Comparison of ENCODE assay signal across 1 cellular context in the genomic region with DNA sequence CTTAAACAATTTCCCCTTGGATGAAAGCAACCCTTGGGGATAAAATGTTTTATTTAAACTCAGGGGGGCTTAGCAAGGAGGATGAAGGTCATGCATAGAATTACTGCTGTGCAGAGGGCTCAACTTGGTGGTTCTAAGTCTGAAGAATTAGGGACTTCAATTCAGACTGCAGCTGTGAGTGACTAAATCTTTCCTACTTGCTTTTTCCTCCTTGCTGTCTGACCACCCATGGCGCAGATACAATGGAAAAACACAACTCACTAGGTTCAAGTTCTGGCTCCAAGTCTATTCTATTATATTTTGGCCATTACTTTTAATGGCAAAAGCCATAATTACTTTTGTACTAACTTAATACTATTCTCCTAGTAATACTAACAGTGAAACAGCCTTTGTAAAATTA.
TF ChIP-seq lines count a peak whose summit lies in the region.

No MANE protein-coding gene starts in this region.

TF ChIP-seq in K562, 482 proteins besides CTCF, POLR2A, EP300 and RAD21 (continued from another document):
- TF ChIP-seq, protein P1, sequence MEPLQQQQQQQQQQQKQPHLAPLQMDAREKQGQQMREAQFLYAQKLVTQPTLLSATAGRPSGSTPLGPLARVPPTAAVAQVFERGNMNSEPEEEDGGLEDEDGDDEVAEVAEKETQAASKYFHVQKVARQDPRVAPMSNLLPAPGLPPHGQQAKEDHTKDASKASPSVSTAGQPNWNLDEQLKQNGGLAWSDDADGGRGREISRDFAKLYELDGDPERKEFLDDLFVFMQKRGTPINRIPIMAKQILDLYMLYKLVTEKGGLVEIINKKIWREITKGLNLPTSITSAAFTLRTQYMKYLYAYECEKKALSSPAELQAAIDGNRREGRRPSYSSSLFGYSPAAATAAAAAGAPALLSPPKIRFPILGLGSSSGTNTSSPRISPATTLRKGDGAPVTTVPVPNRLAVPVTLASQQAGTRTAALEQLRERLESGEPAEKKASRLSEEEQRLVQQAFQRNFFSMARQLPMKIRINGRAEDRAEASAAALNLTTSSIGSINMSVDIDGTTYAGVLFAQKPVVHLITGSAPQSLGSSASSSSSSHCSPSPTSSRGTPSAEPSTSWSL (CRISPR knock-in tag; IDR thresholded peaks at IDR 0.05; ENCODE audit: borderline replicate concordance) = no peak
- TF ChIP-seq, protein P2, sequence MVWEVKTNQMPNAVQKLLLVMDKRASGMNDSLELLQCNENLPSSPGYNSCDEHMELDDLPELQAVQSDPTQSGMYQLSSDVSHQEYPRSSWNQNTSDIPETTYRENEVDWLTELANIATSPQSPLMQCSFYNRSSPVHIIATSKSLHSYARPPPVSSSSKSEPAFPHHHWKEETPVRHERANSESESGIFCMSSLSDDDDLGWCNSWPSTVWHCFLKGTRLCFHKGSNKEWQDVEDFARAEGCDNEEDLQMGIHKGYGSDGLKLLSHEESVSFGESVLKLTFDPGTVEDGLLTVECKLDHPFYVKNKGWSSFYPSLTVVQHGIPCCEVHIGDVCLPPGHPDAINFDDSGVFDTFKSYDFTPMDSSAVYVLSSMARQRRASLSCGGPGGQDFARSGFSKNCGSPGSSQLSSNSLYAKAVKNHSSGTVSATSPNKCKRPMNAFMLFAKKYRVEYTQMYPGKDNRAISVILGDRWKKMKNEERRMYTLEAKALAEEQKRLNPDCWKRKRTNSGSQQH (CRISPR knock-in tag; IDR thresholded peaks at IDR 0.05) = no peak
- TF ChIP-seq CREM (IDR thresholded peaks at IDR 0.05; ENCODE audit: low read depth) = no peak
- no peak for TF ChIP-seq ZNF57 (CRISPR knock-in tag; IDR thresholded peaks at IDR 0.05)
- TF ChIP-seq HMGN3 (IDR thresholded peaks at IDR 0.05; ENCODE audit: borderline replicate concordance, extremely low read depth, insufficient read length, low read depth, low read length) = no peak
- TF ChIP-seq, protein P3, sequence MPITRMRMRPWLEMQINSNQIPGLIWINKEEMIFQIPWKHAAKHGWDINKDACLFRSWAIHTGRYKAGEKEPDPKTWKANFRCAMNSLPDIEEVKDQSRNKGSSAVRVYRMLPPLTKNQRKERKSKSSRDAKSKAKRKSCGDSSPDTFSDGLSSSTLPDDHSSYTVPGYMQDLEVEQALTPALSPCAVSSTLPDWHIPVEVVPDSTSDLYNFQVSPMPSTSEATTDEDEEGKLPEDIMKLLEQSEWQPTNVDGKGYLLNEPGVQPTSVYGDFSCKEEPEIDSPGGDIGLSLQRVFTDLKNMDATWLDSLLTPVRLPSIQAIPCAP (CRISPR knock-in tag; IDR thresholded peaks at IDR 0.05; ENCODE audit: borderline replicate concordance) = no peak
- TF ChIP-seq NCOR1 (IDR thresholded peaks at IDR 0.05) = no peak
- TF ChIP-seq, protein P4, sequence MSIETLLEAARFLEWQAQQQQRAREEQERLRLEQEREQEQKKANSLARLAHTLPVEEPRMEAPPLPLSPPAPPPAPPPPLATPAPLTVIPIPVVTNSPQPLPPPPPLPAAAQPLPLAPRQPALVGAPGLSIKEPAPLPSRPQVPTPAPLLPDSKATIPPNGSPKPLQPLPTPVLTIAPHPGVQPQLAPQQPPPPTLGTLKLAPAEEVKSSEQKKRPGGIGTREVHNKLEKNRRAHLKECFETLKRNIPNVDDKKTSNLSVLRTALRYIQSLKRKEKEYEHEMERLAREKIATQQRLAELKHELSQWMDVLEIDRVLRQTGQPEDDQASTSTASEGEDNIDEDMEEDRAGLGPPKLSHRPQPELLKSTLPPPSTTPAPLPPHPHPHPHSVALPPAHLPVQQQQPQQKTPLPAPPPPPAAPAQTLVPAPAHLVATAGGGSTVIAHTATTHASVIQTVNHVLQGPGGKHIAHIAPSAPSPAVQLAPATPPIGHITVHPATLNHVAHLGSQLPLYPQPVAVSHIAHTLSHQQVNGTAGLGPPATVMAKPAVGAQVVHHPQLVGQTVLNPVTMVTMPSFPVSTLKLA (conservative IDR thresholded peaks at IDR 0.05) = no peak
- no peak for TF ChIP-seq ZNF212 (CRISPR knock-in tag; IDR thresholded peaks at IDR 0.05)
- TF ChIP-seq STAT5B (CRISPR knock-in tag; IDR thresholded peaks at IDR 0.05) = no peak
- TF ChIP-seq HDGF (IDR thresholded peaks at IDR 0.05) = no peak
- no peak for TF ChIP-seq HCFC1 (IDR thresholded peaks at IDR 0.05; ENCODE audit: low read depth, low read length)
